Comparison of ENCODE assay signal across 10 cellular contexts in the genomic region with DNA sequence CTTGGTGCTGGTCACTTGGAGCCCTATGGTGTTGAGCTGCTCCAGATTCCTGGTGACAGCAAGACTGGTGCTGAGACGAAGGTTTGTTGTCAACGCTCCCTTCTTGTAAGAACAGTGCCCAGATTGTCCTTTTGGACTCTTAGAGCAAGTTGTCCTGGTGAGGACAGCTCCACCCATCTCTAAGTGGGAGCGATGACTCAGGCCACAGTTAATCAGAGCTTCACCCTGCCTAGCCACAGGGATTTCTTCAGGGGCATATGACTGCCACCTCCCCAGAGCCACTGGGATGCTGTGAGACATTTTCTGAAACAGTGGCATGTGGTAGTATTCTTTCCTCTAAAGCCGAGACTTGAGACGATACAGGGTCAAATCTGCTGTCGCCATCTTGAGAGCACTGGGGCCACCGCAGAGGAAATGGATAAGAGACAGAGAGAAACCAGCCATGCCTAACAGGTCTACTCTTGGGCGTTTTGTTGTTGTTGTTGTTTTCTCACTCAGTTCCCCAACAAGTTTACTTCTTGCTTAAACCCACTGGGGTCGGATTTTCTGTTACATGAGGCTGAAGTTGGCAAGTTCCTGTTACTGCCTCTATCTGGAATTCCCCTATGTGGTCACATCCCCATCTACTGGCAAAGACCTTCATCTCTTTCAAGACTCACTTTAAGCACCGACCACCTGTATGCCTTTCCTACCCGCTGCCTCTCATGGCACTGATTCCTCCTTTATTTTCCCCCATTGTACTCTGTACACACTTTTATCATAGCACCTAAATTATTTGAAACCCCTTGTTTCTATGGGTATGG. TPM values are rescaled to one million over a fixed set of nuclear protein-coding genes. Genes with fewer than 3 reads are reported as not detected.
DNase-seq lines count a peak whose midpoint lies in the region; ATAC-seq and TF ChIP-seq lines count a peak whose summit lies in the region.
"Had no signal": no experiment of that assay in that cellular context is flagged by ENCODE, and none has a peak within 500 bp of the region (broad histone marks: within the 10 kb centered on the region; RNA-seq: fewer than 3 reads in every experiment).

No MANE protein-coding gene starts in this region.

- H3K4me3 Mint-ChIP-seq in MCF 10A (ENCODE audit: unreplicated experiment): no peak overlapping the region
- H3K4me3 Mint-ChIP-seq: CD4-positive, alpha-beta memory T cell had no signal

- H3K36me3 ChIP-seq in breast epithelium: no peaks in the 10 kb centered on the region
- no peaks in the 10 kb centered on the region for H3K36me3 ChIP-seq in gastroesophageal sphincter
- no peaks in the 10 kb centered on the region for H3K36me3 ChIP-seq in HAP-1 (replicated peaks)

- TF ChIP-seq CTCF in MCF 10A (IDR thresholded peaks at IDR 0.05; ENCODE audit: unreplicated experiment) (peak; percentile 25), breast epithelium (IDR thresholded peaks at IDR 0.05) (no peak), gastroesophageal sphincter (IDR thresholded peaks at IDR 0.05) (no peak)

- H3K27me3 Mint-ChIP-seq in MCF 10A (ENCODE audit: insufficient read depth, unreplicated experiment): no peaks in the 10 kb centered on the region

- TF ChIP-seq POLR2A in breast epithelium (IDR thresholded peaks at IDR 0.05) (no peak), gastroesophageal sphincter (IDR thresholded peaks at IDR 0.05) (no peak)

- POLR2A ChIA-PET in MCF 10A (lab: Yijun Ruan, JAX): no interaction called here

- H3K9me3 Mint-ChIP-seq in MCF 10A (ENCODE audit: unreplicated experiment): no peaks in the 10 kb centered on the region
- H3K9me3 Mint-ChIP-seq: CD4-positive, alpha-beta memory T cell had no signal

- H3K36me3 Mint-ChIP-seq in MCF 10A (ENCODE audit: insufficient read depth, unreplicated experiment): no peaks in the 10 kb centered on the region
- H3K36me3 Mint-ChIP-seq: CD4-positive, alpha-beta memory T cell had no signal

- BruUV-seq in MCF 10A (replicated peaks; lab: Mats Ljungman, UMichigan): no TSS peak

- H3K27ac ChIP-seq in breast epithelium (no peak overlapping the region), gastroesophageal sphincter (no peak overlapping the region)

- DNase-seq in MCF 10A (ENCODE audit: unreplicated experiment) (peak; percentile 64), breast epithelium (ENCODE audit: low spot score in 2 of 2) (no peak), NOMO-1 treated with DMSO at 0.1 percent for 48 hours (lab: John Stamatoyannopoulos, UW; ENCODE audit: unreplicated experiment) (peak; percentile 70), NCI-H128 (lab: John Stamatoyannopoulos, UW; ENCODE audit: unreplicated experiment) (no peak), NCI-H2227 treated with DMSO at 0.1 percent for 48 hours (lab: John Stamatoyannopoulos, UW) (no peak), HAP-1 (ENCODE audit: low spot score in 2 of 2) (no peak), COLO668 (lab: John Stamatoyannopoulos, UW; ENCODE audit: unreplicated experiment) (no peak)
- DNase-seq: CD4-positive, alpha-beta memory T cell; cerebellar nuclear complex had no signal

- in situ Hi-C loops in HAP-1 (cut with MboI; ENCODE audit: low sequenced_read_pairs): no loop called here

- intact Hi-C loops in MCF 10A (cut with micrococcal nuclease) (loop anchor here (1.0 to 2.0 kb wide), 2 partner anchors 77 to 318 kb away; no protein-coding TSS in a partner anchor), breast epithelium (cut with DNase I; ENCODE audit: low total_unique reads) (no loop called here)

- ATAC-seq in gastroesophageal sphincter: peak; percentile 36

- peaks cover 16% of the 10 kb centered on the region for H3K4me1 Mint-ChIP-seq in MCF 10A (ENCODE audit: insufficient read depth, unreplicated experiment)
- H3K4me1 Mint-ChIP-seq: CD4-positive, alpha-beta memory T cell had no signal

- H3K4me1 ChIP-seq in breast epithelium (no peaks in the 10 kb centered on the region), gastroesophageal sphincter (no peaks in the 10 kb centered on the region), HAP-1 (no peaks in the 10 kb centered on the region)

- no peak for TF ChIP-seq EP300 in gastroesophageal sphincter (IDR thresholded peaks at IDR 0.05)

- no peak overlapping the region for H3K27ac Mint-ChIP-seq in MCF 10A (ENCODE audit: low read depth, unreplicated experiment)
- H3K27ac Mint-ChIP-seq: CD4-positive, alpha-beta memory T cell had no signal

- WGBS in gastroesophageal sphincter (ENCODE audit: low coverage in 1 of 2), 2 donors: 65 to 69% methylated on average over 6 to 8 of the region's 11 CpGs

- no peak overlapping the region for H3K4me3 ChIP-seq in breast epithelium
- H3K4me3 ChIP-seq in gastroesophageal sphincter: no peak overlapping the region
- H3K4me3 ChIP-seq in HAP-1: no peak overlapping the region

- H3K27me3 ChIP-seq in breast epithelium: peaks cover 0 to 5% of the 10 kb centered on the region in 2 donors
- H3K27me3 ChIP-seq in gastroesophageal sphincter: no peaks in the 10 kb centered on the region
- H3K27me3 ChIP-seq in HAP-1 (ENCODE audit: low read depth): no peaks in the 10 kb centered on the region

- CTCF ChIA-PET in MCF 10A (lab: Yijun Ruan, JAX): interaction anchor here (0.6 to 2.8 kb wide), 3 partner anchors 76 to 91 kb away, joined by 3 to 17 read pairs (median 3); no protein-coding TSS in a partner anchor

- H3K9me3 ChIP-seq in breast epithelium (no peaks in the 10 kb centered on the region), gastroesophageal sphincter (no peaks in the 10 kb centered on the region), HAP-1 (no peaks in the 10 kb centered on the region)

RNA-seq across cellular contexts. Expression of gene PCOLCE2, which starts 16.0 kb away (rescaled TPM):
- total RNA-seq in MCF 10A (2022) (3.2 and 3.4 TPM in 2 replicates), breast epithelium (100 to 1,000 TPM in 1 of 3 donors, 10 to 100 TPM in 2; 30.2 to 178 (median 36.0) TPM), gastroesophageal sphincter (10 to 100 TPM; 13.5 to 88.1 (median 44.2) TPM)
- total RNA-seq: CD4-positive, alpha-beta memory T cell had no signal

RNA-seq across cellular contexts. Expression of gene PAQR9, which starts 58.6 kb away (rescaled TPM):
- total RNA-seq in MCF 10A (2022) (not detected in 2 replicates), breast epithelium (not detected), gastroesophageal sphincter (not detected)
- total RNA-seq: CD4-positive, alpha-beta memory T cell had no signal

Comparison
In these comparisons a context has a peak if more than half of its experiments do, and no peak if none do; other contexts are left out.
1. DNase-seq: peak in MCF 10A (single experiment) and NOMO-1 treated with DMSO at 0.1 percent for 48 hours (single experiment); none in breast epithelium (0 of 2), NCI-H128 (single experiment), NCI-H2227 treated with DMSO at 0.1 percent for 48 hours (single experiment), HAP-1 (0 of 2) and COLO668 (single experiment).